8 cellular contexts compared by ENCODE assay signal in the genomic region with DNA sequence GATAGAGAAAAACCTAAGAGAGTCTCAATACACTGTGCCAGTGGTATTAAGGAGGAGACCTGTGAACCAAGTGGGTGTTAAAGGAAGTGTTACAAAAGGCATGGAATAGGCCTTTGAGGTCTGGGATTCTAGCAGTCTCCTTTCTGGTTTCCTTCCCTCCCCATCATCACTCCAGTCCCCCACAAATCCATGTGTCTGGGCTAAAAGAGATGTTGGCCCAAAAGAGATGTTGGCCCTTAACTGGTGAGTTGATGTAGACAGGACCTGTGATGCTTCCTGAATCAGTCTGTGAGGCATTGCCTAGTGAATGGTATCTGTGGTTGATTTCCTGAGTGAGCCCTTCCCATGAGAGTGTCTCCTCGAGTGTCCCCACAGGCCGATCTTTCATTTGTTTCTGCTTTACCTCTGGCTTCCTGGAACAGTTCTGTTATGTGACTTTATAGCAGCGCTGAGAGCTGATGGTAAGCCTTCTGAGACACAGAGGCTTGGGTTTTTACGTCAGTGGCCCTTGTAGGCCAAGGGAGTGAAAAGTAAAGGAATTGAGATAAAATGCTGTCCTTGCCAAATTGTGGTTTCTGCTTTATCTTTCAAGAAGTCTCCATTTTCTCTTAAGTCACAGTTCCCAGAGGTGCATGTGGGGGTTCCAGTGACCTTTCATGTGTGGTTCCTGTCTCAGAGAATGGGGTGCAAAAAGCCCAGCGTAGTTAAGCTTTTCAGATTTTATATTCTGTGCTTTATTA.
DNase-seq lines count a peak whose midpoint lies in the region; ATAC-seq and TF ChIP-seq lines count a peak whose summit lies in the region.

No MANE protein-coding gene starts in this region.

- H3K27ac ChIP-seq in left lung (peak overlapping the region; percentile 77 to 93), thymus (ENCODE audit: low read depth) (peak overlapping the region; percentile 92)

- peak; percentile 11 to 14 for ATAC-seq in activated CD4-positive, CD25-positive, alpha-beta regulatory T cell treated with anti-CD3 and anti-CD28 coated beads, Interleukin-2, amount 50 U/mL, for 24 hours
- ATAC-seq in activated naive CD8-positive, alpha-beta T cell treated with anti-CD3 and anti-CD28 coated beads, Interleukin-2, amount 10 ng/mL, durations not matched to agents 7 days and 5 days (ENCODE audit: low read depth): peak; percentile 69
- ATAC-seq in left lung: peak; percentile 49

- H3K4me3 ChIP-seq in left lung: no peak overlapping the region
- peak overlapping the region; percentile 39 for H3K4me3 ChIP-seq in thymus (ENCODE audit: low read length)

- TF ChIP-seq CTCF in left lung (IDR thresholded peaks at IDR 0.05): no peak

- 6% methylated on average over 5 of the region's 5 CpGs for WGBS in thymus

- H3K27ac Mint-ChIP-seq in activated naive CD8-positive, alpha-beta T cell treated with anti-CD3 and anti-CD28 coated beads, Interleukin-2, amount 10 ng/mL, durations not matched to agents 7 days and 5 days: peak overlapping the region; percentile 94

- H3K36me3 ChIP-seq in left lung (peaks cover 3 to 58% of the 10 kb centered on the region in 2 donors), thymus (ENCODE audit: control insufficient read depth, insufficient read depth) (peaks cover 12% of the 10 kb centered on the region)

- no peaks in the 10 kb centered on the region for H3K9me3 ChIP-seq in left lung
- H3K9me3 ChIP-seq in thymus (ENCODE audit: control insufficient read depth): no peaks in the 10 kb centered on the region

- H3K27me3 ChIP-seq in left lung: no peaks in the 10 kb centered on the region
- H3K27me3 ChIP-seq in thymus (ENCODE audit: control insufficient read depth, insufficient read depth): no peaks in the 10 kb centered on the region

- POLR2A ChIA-PET in activated naive CD8-positive, alpha-beta T cell treated with anti-CD3 and anti-CD28 coated beads, Interleukin-2, amount 10 ng/mL, durations not matched to agents 7 days and 5 days (lab: Charles Lee): interaction anchor here (1.2 to 6.8 kb wide), 3 partner anchors 15 to 376 kb away, joined by 3 to 101 read pairs (median 3); no protein-coding TSS in a partner anchor

- DNase-seq in activated CD4-positive, CD25-positive, alpha-beta regulatory T cell (lab: John Stamatoyannopoulos, UW): no peak
- DNase-seq in Kasumi-1 (lab: John Stamatoyannopoulos, UW) (peak; percentile 45 to 54), left lung (no peak), cerebellar nuclear complex (lab: John Stamatoyannopoulos, UW) (no peak), NCI-H1417 treated with DMSO at 0.1 percent for 48 hours (lab: John Stamatoyannopoulos, UW) (no peak)
- no peak for DNase-seq in activated naive CD8-positive, alpha-beta T cell treated with anti-CD3 and anti-CD28 coated beads, Interleukin-2, amount 10 ng/mL, durations not matched to agents 7 days and 5 days

- H3K36me3 Mint-ChIP-seq in activated naive CD8-positive, alpha-beta T cell treated with anti-CD3 and anti-CD28 coated beads, Interleukin-2, amount 10 ng/mL, durations not matched to agents 7 days and 5 days: peaks cover 27% of the 10 kb centered on the region

- H3K27me3 Mint-ChIP-seq in activated naive CD8-positive, alpha-beta T cell treated with anti-CD3 and anti-CD28 coated beads, Interleukin-2, amount 10 ng/mL, durations not matched to agents 7 days and 5 days: no peaks in the 10 kb centered on the region

- H3K9me3 Mint-ChIP-seq in activated naive CD8-positive, alpha-beta T cell treated with anti-CD3 and anti-CD28 coated beads, Interleukin-2, amount 10 ng/mL, durations not matched to agents 7 days and 5 days: no peaks in the 10 kb centered on the region

- peak overlapping the region; percentile 87 for H3K4me3 Mint-ChIP-seq in activated naive CD8-positive, alpha-beta T cell treated with anti-CD3 and anti-CD28 coated beads, Interleukin-2, amount 10 ng/mL, durations not matched to agents 7 days and 5 days

- intact Hi-C loops in left lung (cut with DNase I): loop anchor here in 1 of 2 donors (10.0 kb wide), 1 partner anchor 82 kb away; no protein-coding TSS in a partner anchor

- H3K4me1 Mint-ChIP-seq in activated naive CD8-positive, alpha-beta T cell treated with anti-CD3 and anti-CD28 coated beads, Interleukin-2, amount 10 ng/mL, durations not matched to agents 7 days and 5 days: peaks cover 61% of the 10 kb centered on the region

- peaks cover 34 to 75% of the 10 kb centered on the region in 2 donors for H3K4me1 ChIP-seq in left lung
- H3K4me1 ChIP-seq in thymus (ENCODE audit: control insufficient read depth, insufficient read depth, low read length): peaks cover 20% of the 10 kb centered on the region

Comparison
In these comparisons a context has a peak if more than half of its experiments do, and no peak if none do; other contexts are left out.
1. ATAC-seq: peak in every context shown above with its lines; median percentile 69 in activated naive CD8-positive, alpha-beta T cell treated with anti-CD3 and anti-CD28 coated beads, Interleukin-2, amount 10 ng/mL, durations not matched to agents 7 days and 5 days; 49 in left lung; 12 in activated CD4-positive, CD25-positive, alpha-beta regulatory T cell treated with anti-CD3 and anti-CD28 coated beads, Interleukin-2, amount 50 U/mL, for 24 hours.
2. DNase-seq: peak in Kasumi-1 (2 of 2); none in activated CD4-positive, CD25-positive, alpha-beta regulatory T cell (0 of 4), activated naive CD8-positive, alpha-beta T cell treated with anti-CD3 and anti-CD28 coated beads, Interleukin-2, amount 10 ng/mL, durations not matched to agents 7 days and 5 days (single experiment), left lung (0 of 2), cerebellar nuclear complex (0 of 2) and NCI-H1417 treated with DMSO at 0.1 percent for 48 hours (single experiment).